8 cellular contexts compared by ENCODE assay signal in the genomic region with DNA sequence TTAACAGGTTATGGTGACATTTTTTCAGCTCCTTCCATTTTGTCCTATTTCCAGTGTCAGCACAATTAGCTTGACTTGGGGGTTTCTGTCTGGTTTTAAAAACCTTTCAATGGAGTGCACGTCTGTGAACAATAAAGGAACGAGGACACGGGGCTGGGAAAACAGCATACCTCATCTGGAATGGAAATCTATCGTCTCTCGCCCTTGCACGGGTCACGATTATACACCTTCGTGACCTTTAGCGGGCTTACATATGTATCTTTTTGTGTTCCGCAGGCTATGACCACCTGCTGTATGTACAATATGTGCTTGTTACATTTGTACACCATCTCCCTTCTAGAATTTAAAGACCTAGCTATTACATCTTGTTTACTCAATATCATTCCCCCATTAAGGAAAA. TPM values are rescaled to one million over a fixed set of nuclear protein-coding genes. Genes with fewer than 3 reads are reported as not detected.
DNase-seq lines count a peak whose midpoint lies in the region; ATAC-seq and TF ChIP-seq lines count a peak whose summit lies in the region.

No MANE protein-coding gene starts in this region.

- H3K9me3 ChIP-seq in SJCRH30 (replicated peaks) (no peaks in the 10 kb centered on the region), skeletal muscle tissue (ENCODE audit: control insufficient read depth in 3 of 3, low read length in 3 of 3) (no peaks in the 10 kb centered on the region)

- ATAC-seq in foreskin keratinocyte (no peak), GM19351 (IDR thresholded peaks at IDR 0.05; ENCODE audit: unreplicated experiment) (no peak)

- H3K36me3 ChIP-seq in SJCRH30 (no peaks in the 10 kb centered on the region), skeletal muscle tissue (ENCODE audit: control insufficient read depth in 3 of 3, insufficient read depth in 3 of 3, low read length in 3 of 3) (peaks cover 0 to 2% (median under 1%) of the 10 kb centered on the region in 3 donors)

- DNase-seq in HT-29 (ENCODE audit: low spot score): peak; percentile 1
- no peak for DNase-seq in SJCRH30
- no peak for DNase-seq in foreskin keratinocyte
- DNase-seq in GM13976 (ENCODE audit: low spot score): no peak
- DNase-seq in stimulated activated CD4-positive, alpha-beta T cell treated with anti-CD3 and anti-CD28 coated beads, Interleukin-1b, Interleukin-23, amount 100 ng/mL, for 48 hours: no peak
- no peak for DNase-seq in NCI-H2029 treated with DMSO at 0.1 percent for 48 hours (lab: John Stamatoyannopoulos, UW)

- TF ChIP-seq CTCF in foreskin keratinocyte (conservative IDR thresholded peaks at IDR 0.05): no peak
- TF ChIP-seq CTCF in GM13976 (IDR thresholded peaks at IDR 0.05; ENCODE audit: borderline replicate concordance, control extremely low read depth, extremely low read depth, insufficient read depth, missing control alignments): no peak

- H3K4me3 ChIP-seq in SJCRH30 (peak overlapping the region; percentile 66), skeletal muscle tissue (ENCODE audit: low read length in 3 of 3) (peak overlapping the region; percentile 61 to 80 (median 75))

- H3K27me3 ChIP-seq in SJCRH30 (no peaks in the 10 kb centered on the region), foreskin keratinocyte (no peaks in the 10 kb centered on the region), skeletal muscle tissue (ENCODE audit: control insufficient read depth in 3 of 3, insufficient read depth in 3 of 3, low read length in 3 of 3) (no peaks in the 10 kb centered on the region)

- in situ Hi-C loops in GM13976 (cut with MboI; ENCODE audit: low sequenced_read_pairs, unreplicated experiment): no loop called here

- H3K27ac ChIP-seq in SJCRH30: peak overlapping the region; percentile 88
- peak overlapping the region; percentile 96 for H3K27ac ChIP-seq in foreskin keratinocyte
- peak overlapping the region; percentile 96 for H3K27ac ChIP-seq in skeletal muscle tissue (ENCODE audit: low read depth, low read length)

- peaks cover 17% of the 10 kb centered on the region for H3K4me1 ChIP-seq in SJCRH30
- H3K4me1 ChIP-seq in foreskin keratinocyte: peaks cover 25% of the 10 kb centered on the region
- peaks cover 52 to 63% (median 60%) of the 10 kb centered on the region in 3 donors for H3K4me1 ChIP-seq in skeletal muscle tissue (ENCODE audit: control insufficient read depth in 3 of 3, insufficient read depth in 3 of 3, low read length in 3 of 3)

- peak overlapping the region; percentile 88 to 90 (median 88) for H3K9ac ChIP-seq in skeletal muscle tissue (ENCODE audit: low read depth in 1 of 3, low read length in 3 of 3)

RNA-seq across cellular contexts. Expression of a gene that starts 2.3 kb away (rescaled TPM):
- 7.4 and 8.1 TPM in 2 replicates for total RNA-seq in HT-29 (2014; rRNA removed; shearing (Covaris generic))
- 26.2 and 27.7 TPM in 2 replicates for total RNA-seq in SJCRH30 (2014; rRNA removed; shearing (Covaris generic))
- total RNA-seq in foreskin keratinocyte (46.6 and 59.7 TPM in 2 replicates), skeletal muscle tissue (69.4 TPM)
- polyA plus RNA-seq in foreskin keratinocyte: 7.8 and 8.0 TPM in 2 replicates
